Comparison of ENCODE assay signal across 16 cellular contexts in the genomic region with DNA sequence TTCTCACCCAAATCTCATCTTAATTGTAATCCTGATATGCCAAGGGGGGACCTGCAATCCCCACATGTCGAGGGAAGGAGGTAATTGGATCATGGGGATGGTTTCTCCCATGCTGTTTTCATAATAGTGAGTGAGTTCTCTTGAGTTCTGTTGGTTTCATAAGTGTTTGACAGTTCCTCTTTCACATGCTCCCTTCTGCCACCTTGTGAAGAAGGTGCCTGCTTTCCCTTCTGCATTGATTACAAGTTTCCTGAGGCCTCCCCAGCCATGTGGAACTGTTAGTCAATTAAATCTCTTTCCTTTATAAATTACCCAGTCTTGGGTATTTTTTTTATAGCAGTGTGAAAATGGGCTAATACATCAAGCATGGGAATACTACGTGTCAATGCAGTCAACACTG.
A peak's percentile ranks its signal among the peaks of the same experiment; 100 is the strongest.
DNase-seq lines count a peak whose midpoint lies in the region; ATAC-seq and TF ChIP-seq lines count a peak whose summit lies in the region.
"Had no signal": no experiment of that assay in that cellular context is flagged by ENCODE, and none has a peak within 500 bp of the region (broad histone marks: within the 10 kb centered on the region; RNA-seq: fewer than 3 reads in every experiment).

No MANE protein-coding gene starts in this region.

- no peak overlapping the region for H2AK5ac ChIP-seq in mesendoderm (ENCODE audit: low read length)

- H3K27me3 ChIP-seq in mesendoderm (ENCODE audit: insufficient read depth, low read length, poor library complexity) = no peaks in the 10 kb centered on the region
- H3K27me3 ChIP-seq in Peyer's patch = no peaks in the 10 kb centered on the region
- H3K27me3 ChIP-seq: body of pancreas, heart left ventricle had no signal

- H3K4me3 Mint-ChIP-seq in activated naive CD8-positive, alpha-beta T cell treated with anti-CD3 and anti-CD28 coated beads, Interleukin-2, amount 50 U/mL, for 24 hours = no peak overlapping the region
- H3K4me3 Mint-ChIP-seq: activated T-helper 1 cell treated with anti-CD3 and anti-CD28 coated beads, Interleukin-12 subunit alpha, Interleukin-12 subunit beta, Interleukin-2, Interleukin-4 antibody, amounts not matched to agents 30 ng/mL and 10 ng/mL and 1 ng/mL, durations not matched to agents 14 hours and 24 hours and 36 hours had no signal

- no peak overlapping the region for H3K4ac ChIP-seq in mesendoderm (ENCODE audit: low read depth, low read length)

- no peak overlapping the region for H3K9ac ChIP-seq in mesendoderm (ENCODE audit: low read length)
- H3K9ac ChIP-seq: parathyroid adenoma had no signal

- H3K23ac ChIP-seq in mesendoderm (ENCODE audit: low read length) = no peak overlapping the region

- H3K36me3 ChIP-seq in mesendoderm (ENCODE audit: control insufficient read depth, insufficient read depth, low read length) = no peaks in the 10 kb centered on the region
- no peaks in the 10 kb centered on the region for H3K36me3 ChIP-seq in Peyer's patch
- H3K36me3 ChIP-seq: heart left ventricle, lower lobe of right lung had no signal

- TF ChIP-seq POLR2A in Peyer's patch (IDR thresholded peaks at IDR 0.05) = no peak

- DNase-seq in mesendoderm = peak; percentile 3
- no peak for DNase-seq in Peyer's patch
- DNase-seq in T1000 (lab: John Stamatoyannopoulos, UW) = no peak
- no peak for DNase-seq in activated naive CD8-positive, alpha-beta T cell treated with anti-CD3 and anti-CD28 coated beads, Interleukin-2, amount 50 U/mL, for 24 hours
- DNase-seq: body of pancreas; heart left ventricle; KG1; lower lobe of right lung; NCI-H345; stimulated activated CD4-positive, alpha-beta T cell treated with anti-CD3 and anti-CD28 coated beads, Interleukin-1b, Interleukin-23, amount 100 ng/mL, for 48 hours; stimulated activated naive CD4-positive, alpha-beta T cell treated with Interleukin-2 at 50 U/mL for 16 hours had no signal

- ATAC-seq in GM19043 (IDR thresholded peaks at IDR 0.05; ENCODE audit: low read depth, unreplicated experiment) (peak; percentile 71), HG02571 (IDR thresholded peaks at IDR 0.05; ENCODE audit: unreplicated experiment) (peak; percentile 64), HG03439 (IDR thresholded peaks at IDR 0.05; ENCODE audit: unreplicated experiment) (peak; percentile 67)
- no peak for ATAC-seq in activated naive CD8-positive, alpha-beta T cell treated with anti-CD3 and anti-CD28 coated beads, Interleukin-2, amount 50 U/mL, for 24 hours
- ATAC-seq: body of pancreas, heart left ventricle, lower lobe of right lung had no signal

- H3K36me3 Mint-ChIP-seq in activated naive CD8-positive, alpha-beta T cell treated with anti-CD3 and anti-CD28 coated beads, Interleukin-2, amount 50 U/mL, for 24 hours (ENCODE audit: low read depth) = no peaks in the 10 kb centered on the region

- H4K8ac ChIP-seq in mesendoderm (ENCODE audit: low read depth, low read length) = no peak overlapping the region

- H4K5ac ChIP-seq in mesendoderm (ENCODE audit: low read length) = no peak overlapping the region

- H2BK15ac ChIP-seq in mesendoderm (replicated peaks; ENCODE audit: low read depth) = no peak overlapping the region

- no peak for TF ChIP-seq CTCF in Peyer's patch (IDR thresholded peaks at IDR 0.05)

- H3K79me2 ChIP-seq in mesendoderm (ENCODE audit: control insufficient read depth, insufficient read depth, low read length) = no peaks in the 10 kb centered on the region
- H3K79me2 ChIP-seq: parathyroid adenoma had no signal

- peaks cover 8% of the 10 kb centered on the region for H3K9me3 Mint-ChIP-seq in activated naive CD8-positive, alpha-beta T cell treated with anti-CD3 and anti-CD28 coated beads, Interleukin-2, amount 50 U/mL, for 24 hours
- H3K9me3 Mint-ChIP-seq: activated T-helper 1 cell treated with anti-CD3 and anti-CD28 coated beads, Interleukin-12 subunit alpha, Interleukin-12 subunit beta, Interleukin-2, Interleukin-4 antibody, amounts not matched to agents 30 ng/mL and 10 ng/mL and 1 ng/mL, durations not matched to agents 14 hours and 24 hours and 36 hours had no signal

- no peaks in the 10 kb centered on the region for H3K4me1 ChIP-seq in mesendoderm (ENCODE audit: control insufficient read depth, low read depth, low read length)
- no peaks in the 10 kb centered on the region for H3K4me1 ChIP-seq in Peyer's patch
- H3K4me1 ChIP-seq: body of pancreas, lower lobe of right lung, parathyroid adenoma had no signal

- H3K27ac ChIP-seq in mesendoderm (ENCODE audit: low read depth, low read length) = no peak overlapping the region
- no peak overlapping the region for H3K27ac ChIP-seq in Peyer's patch
- H3K27ac ChIP-seq: body of pancreas, heart left ventricle, lower lobe of right lung, parathyroid adenoma had no signal

- no peak overlapping the region for H3K56ac ChIP-seq in mesendoderm (ENCODE audit: low read length)

- H3K27me3 Mint-ChIP-seq in activated naive CD8-positive, alpha-beta T cell treated with anti-CD3 and anti-CD28 coated beads, Interleukin-2, amount 50 U/mL, for 24 hours = no peaks in the 10 kb centered on the region

- H3K4me3 ChIP-seq in mesendoderm (ENCODE audit: low read length) (no peak overlapping the region), Peyer's patch (no peak overlapping the region)
- H3K4me3 ChIP-seq: body of pancreas, heart left ventricle, lower lobe of right lung had no signal

- H2BK5ac ChIP-seq in mesendoderm (ENCODE audit: low read length) = no peak overlapping the region

- no peak overlapping the region for H3K4me2 ChIP-seq in mesendoderm (ENCODE audit: low read length)

- H3K27ac Mint-ChIP-seq in activated naive CD8-positive, alpha-beta T cell treated with anti-CD3 and anti-CD28 coated beads, Interleukin-2, amount 50 U/mL, for 24 hours = no peak overlapping the region
- H3K27ac Mint-ChIP-seq: activated T-helper 1 cell treated with anti-CD3 and anti-CD28 coated beads, Interleukin-12 subunit alpha, Interleukin-12 subunit beta, Interleukin-2, Interleukin-4 antibody, amounts not matched to agents 30 ng/mL and 10 ng/mL and 1 ng/mL, durations not matched to agents 14 hours and 24 hours and 36 hours had no signal

- H3K9me3 ChIP-seq in Peyer's patch = no peaks in the 10 kb centered on the region
- H3K9me3 ChIP-seq: body of pancreas, lower lobe of right lung had no signal

- no peak overlapping the region for H3K18ac ChIP-seq in mesendoderm (ENCODE audit: low read length)

- peaks cover 2% of the 10 kb centered on the region for H3K4me1 Mint-ChIP-seq in activated naive CD8-positive, alpha-beta T cell treated with anti-CD3 and anti-CD28 coated beads, Interleukin-2, amount 50 U/mL, for 24 hours

- WGBS in mesendoderm (ENCODE audit: extremely low coverage, insufficient coverage, low lambda C conversion rate) = no CpG with 5 or more reads among the region's 2 CpGs

- H3K79me1 ChIP-seq in mesendoderm (ENCODE audit: low read length) = no peaks in the 10 kb centered on the region

- no peak overlapping the region for H2BK120ac ChIP-seq in mesendoderm (ENCODE audit: low read depth, low read length)
